Comparison of ENCODE assay signal across 10 cellular contexts in the genomic region with DNA sequence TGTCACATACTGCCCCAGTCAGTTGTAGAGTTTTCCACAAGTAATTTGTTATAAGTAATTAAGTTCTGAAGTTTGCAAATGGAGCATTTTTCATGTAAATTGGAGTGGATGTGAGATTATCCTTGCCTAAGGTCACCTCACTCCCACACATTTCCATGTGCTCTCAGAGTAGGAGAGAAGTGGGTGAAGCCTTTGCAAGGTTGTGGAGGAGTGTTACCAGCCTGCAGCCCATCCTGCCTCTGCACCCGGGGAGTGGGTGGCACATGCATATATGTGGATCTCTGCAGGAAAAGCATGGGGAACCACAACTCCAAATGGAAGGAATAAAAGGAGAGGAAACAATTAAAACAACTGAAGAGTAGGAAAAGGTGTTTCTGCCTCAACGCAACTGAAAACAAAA.
"Had no signal": no experiment of that assay in that cellular context is flagged by ENCODE, and none has a peak within 500 bp of the region (broad histone marks: within the 10 kb centered on the region; RNA-seq: fewer than 3 reads in every experiment).

No MANE protein-coding gene starts in this region.

- H3K4me3 Mint-ChIP-seq: GM23338, H9, HFFc6, IgD-negative memory B cell had no signal

- H3K9ac ChIP-seq: KMS-11 had no signal

- H3K4me1 Mint-ChIP-seq: IgD-negative memory B cell had no signal

- H3K27ac ChIP-seq: HL-60, KMS-11 had no signal

- H2AFZ ChIP-seq: GM23338 had no signal

- DNase-seq: H9, HCEC 1CT, HFFc6, Karpas-422, KBM-7 had no signal

- H3K4me2 ChIP-seq: GM23338, KMS-11 had no signal

- H3K27ac Mint-ChIP-seq: GM23338, H9, HFFc6 had no signal

- ATAC-seq: GM23338, HepG2 had no signal

- H3K36me3 Mint-ChIP-seq: IgD-negative memory B cell had no signal

- H3K9me3 Mint-ChIP-seq: HFFc6, IgD-negative memory B cell had no signal

- H3K4me3 ChIP-seq: GM23338 had no signal
